1 cellular context compared by ENCODE assay signal in the genomic region with DNA sequence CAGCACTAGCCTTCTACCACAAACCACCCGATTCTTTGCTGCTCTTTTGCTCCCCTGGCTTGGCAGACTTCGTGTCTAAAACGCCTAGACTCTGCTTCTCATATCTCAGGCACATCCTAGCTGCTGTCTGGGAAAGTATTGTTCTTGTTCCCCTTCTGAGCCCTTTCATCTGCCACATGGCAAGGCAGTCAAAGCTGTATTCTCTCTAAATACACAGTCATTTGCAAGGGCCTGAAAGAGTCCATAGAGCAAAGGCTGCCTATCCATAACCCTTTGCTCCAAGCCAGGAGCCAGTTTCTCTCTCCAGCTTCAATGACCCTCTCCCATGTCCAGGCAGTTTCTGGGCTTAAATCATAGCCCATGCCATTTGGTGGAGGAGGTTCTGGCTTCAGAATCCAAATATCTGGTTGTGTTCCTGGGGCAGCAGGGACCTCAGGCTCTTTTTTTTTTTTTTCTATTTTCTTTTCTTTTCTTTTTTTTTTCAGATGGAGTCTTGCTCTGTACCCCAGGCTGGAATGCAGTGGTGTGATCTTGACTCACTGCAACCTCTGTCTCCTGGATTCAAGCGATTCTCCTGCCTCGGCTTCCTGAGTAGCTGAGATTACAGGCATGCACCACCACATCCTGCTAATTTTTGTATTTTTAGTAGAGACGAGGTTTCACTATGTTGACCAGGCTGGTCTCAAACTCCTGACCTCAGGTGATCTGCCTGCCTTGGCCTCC.
TF ChIP-seq lines count a peak whose summit lies in the region.

No MANE protein-coding gene starts in this region.

TF ChIP-seq in HepG2, 621 proteins besides CTCF, POLR2A, EP300 and RAD21 (continued from another document and continues in another):
- TF ChIP-seq, protein P1, sequence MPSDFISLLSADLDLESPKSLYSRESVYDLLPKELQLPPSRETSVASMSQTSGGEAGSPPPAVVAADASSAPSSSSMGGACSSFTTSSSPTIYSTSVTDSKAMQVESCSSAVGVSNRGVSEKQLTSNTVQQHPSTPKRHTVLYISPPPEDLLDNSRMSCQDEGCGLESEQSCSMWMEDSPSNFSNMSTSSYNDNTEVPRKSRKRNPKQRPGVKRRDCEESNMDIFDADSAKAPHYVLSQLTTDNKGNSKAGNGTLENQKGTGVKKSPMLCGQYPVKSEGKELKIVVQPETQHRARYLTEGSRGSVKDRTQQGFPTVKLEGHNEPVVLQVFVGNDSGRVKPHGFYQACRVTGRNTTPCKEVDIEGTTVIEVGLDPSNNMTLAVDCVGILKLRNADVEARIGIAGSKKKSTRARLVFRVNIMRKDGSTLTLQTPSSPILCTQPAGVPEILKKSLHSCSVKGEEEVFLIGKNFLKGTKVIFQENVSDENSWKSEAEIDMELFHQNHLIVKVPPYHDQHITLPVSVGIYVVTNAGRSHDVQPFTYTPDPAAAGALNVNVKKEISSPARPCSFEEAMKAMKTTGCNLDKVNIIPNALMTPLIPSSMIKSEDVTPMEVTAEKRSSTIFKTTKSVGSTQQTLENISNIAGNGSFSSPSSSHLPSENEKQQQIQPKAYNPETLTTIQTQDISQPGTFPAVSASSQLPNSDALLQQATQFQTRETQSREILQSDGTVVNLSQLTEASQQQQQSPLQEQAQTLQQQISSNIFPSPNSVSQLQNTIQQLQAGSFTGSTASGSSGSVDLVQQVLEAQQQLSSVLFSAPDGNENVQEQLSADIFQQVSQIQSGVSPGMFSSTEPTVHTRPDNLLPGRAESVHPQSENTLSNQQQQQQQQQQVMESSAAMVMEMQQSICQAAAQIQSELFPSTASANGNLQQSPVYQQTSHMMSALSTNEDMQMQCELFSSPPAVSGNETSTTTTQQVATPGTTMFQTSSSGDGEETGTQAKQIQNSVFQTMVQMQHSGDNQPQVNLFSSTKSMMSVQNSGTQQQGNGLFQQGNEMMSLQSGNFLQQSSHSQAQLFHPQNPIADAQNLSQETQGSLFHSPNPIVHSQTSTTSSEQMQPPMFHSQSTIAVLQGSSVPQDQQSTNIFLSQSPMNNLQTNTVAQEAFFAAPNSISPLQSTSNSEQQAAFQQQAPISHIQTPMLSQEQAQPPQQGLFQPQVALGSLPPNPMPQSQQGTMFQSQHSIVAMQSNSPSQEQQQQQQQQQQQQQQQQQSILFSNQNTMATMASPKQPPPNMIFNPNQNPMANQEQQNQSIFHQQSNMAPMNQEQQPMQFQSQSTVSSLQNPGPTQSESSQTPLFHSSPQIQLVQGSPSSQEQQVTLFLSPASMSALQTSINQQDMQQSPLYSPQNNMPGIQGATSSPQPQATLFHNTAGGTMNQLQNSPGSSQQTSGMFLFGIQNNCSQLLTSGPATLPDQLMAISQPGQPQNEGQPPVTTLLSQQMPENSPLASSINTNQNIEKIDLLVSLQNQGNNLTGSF (CRISPR knock-in tag; IDR thresholded peaks at IDR 0.05), result no peak
- TF ChIP-seq TP53 (CRISPR knock-in tag; conservative IDR thresholded peaks at IDR 0.05) (no peak), ISL2 (CRISPR knock-in tag; IDR thresholded peaks at IDR 0.05) (no peak), GATAD1 (CRISPR knock-in tag; IDR thresholded peaks at IDR 0.05) (no peak), XRCC5 (optimal IDR thresholded peaks at IDR 0.05; ENCODE audit: low read length) (peak; percentile 24), SOX13 (IDR thresholded peaks at IDR 0.05) (no peak), SOX13 (CRISPR knock-in tag; conservative IDR thresholded peaks at IDR 0.05 in 1 of 2, IDR thresholded peaks at IDR 0.05 in 1 of 2) (peak in 1 of 2 experiments; percentile 62; a peak in 2 of 4 replicates), GATAD2A (CRISPR knock-in tag; IDR thresholded peaks at IDR 0.05) (peak; percentile 43; the same call in 1 of the 2 replicates), ZNF251 (CRISPR knock-in tag; IDR thresholded peaks at IDR 0.05) (no peak), ZIK1 (CRISPR knock-in tag; IDR thresholded peaks at IDR 0.05; ENCODE audit: borderline replicate concordance, low read depth) (no peak), MEIS2 (CRISPR knock-in tag; IDR thresholded peaks at IDR 0.05) (no peak), MBD4 (IDR thresholded peaks at IDR 0.05; ENCODE audit: borderline replicate concordance, low read length) (no peak), ZSCAN21 (CRISPR knock-in tag; IDR thresholded peaks at IDR 0.05; ENCODE audit: borderline replicate concordance) (no peak), ZC3H13 (CRISPR knock-in tag; IDR thresholded peaks at IDR 0.05) (no peak), NRL (CRISPR knock-in tag; IDR thresholded peaks at IDR 0.05; ENCODE audit: borderline replicate concordance) (no peak), NFYC (CRISPR knock-in tag; IDR thresholded peaks at IDR 0.05) (no peak), ZNF616 (CRISPR knock-in tag; IDR thresholded peaks at IDR 0.05; ENCODE audit: low read depth) (no peak), RBAK (CRISPR knock-in tag; IDR thresholded peaks at IDR 0.05) (no peak), ZFP36L1 (CRISPR knock-in tag; IDR thresholded peaks at IDR 0.05) (no peak), GLI4 (CRISPR knock-in tag; IDR thresholded peaks at IDR 0.05; ENCODE audit: borderline replicate concordance) (no peak), ZBTB20 (CRISPR knock-in tag; IDR thresholded peaks at IDR 0.05; ENCODE audit: borderline replicate concordance, low read depth) (no peak), ZSCAN29 (CRISPR knock-in tag; conservative IDR thresholded peaks at IDR 0.05) (0 out of 2 replicates have a peak, but pooled peaks have one; percentile 27), JDP2 (CRISPR knock-in tag; IDR thresholded peaks at IDR 0.05; ENCODE audit: borderline replicate concordance) (no peak), PAX8 (CRISPR knock-in tag; IDR thresholded peaks at IDR 0.05; ENCODE audit: borderline replicate concordance) (no peak), WIZ (CRISPR knock-in tag; IDR thresholded peaks at IDR 0.05) (no peak), TMF1 (CRISPR knock-in tag; IDR thresholded peaks at IDR 0.05; ENCODE audit: low read depth) (no peak), RFX3 (CRISPR knock-in tag; IDR thresholded peaks at IDR 0.05) (no peak), HNRNPL (IDR thresholded peaks at IDR 0.05; ENCODE audit: low read depth, low read length) (no peak), ZNF460 (CRISPR knock-in tag; IDR thresholded peaks at IDR 0.05; ENCODE audit: borderline replicate concordance) (no peak), ZNF619 (CRISPR knock-in tag; IDR thresholded peaks at IDR 0.05) (no peak), KDM2A (CRISPR knock-in tag; IDR thresholded peaks at IDR 0.05; ENCODE audit: borderline replicate concordance, low read depth) (no peak), SMYD3 (CRISPR knock-in tag; IDR thresholded peaks at IDR 0.05) (no peak), ZNF282 (IDR thresholded peaks at IDR 0.05; ENCODE audit: partially characterized antibody) (no peak), MAFF (IDR thresholded peaks at IDR 0.05; ENCODE audit: low read depth, low read length) (no peak)
- TF ChIP-seq, protein P2, sequence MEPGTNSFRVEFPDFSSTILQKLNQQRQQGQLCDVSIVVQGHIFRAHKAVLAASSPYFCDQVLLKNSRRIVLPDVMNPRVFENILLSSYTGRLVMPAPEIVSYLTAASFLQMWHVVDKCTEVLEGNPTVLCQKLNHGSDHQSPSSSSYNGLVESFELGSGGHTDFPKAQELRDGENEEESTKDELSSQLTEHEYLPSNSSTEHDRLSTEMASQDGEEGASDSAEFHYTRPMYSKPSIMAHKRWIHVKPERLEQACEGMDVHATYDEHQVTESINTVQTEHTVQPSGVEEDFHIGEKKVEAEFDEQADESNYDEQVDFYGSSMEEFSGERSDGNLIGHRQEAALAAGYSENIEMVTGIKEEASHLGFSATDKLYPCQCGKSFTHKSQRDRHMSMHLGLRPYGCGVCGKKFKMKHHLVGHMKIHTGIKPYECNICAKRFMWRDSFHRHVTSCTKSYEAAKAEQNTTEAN (CRISPR knock-in tag; conservative IDR thresholded peaks at IDR 0.05), result no peak
- TF ChIP-seq, protein P3, sequence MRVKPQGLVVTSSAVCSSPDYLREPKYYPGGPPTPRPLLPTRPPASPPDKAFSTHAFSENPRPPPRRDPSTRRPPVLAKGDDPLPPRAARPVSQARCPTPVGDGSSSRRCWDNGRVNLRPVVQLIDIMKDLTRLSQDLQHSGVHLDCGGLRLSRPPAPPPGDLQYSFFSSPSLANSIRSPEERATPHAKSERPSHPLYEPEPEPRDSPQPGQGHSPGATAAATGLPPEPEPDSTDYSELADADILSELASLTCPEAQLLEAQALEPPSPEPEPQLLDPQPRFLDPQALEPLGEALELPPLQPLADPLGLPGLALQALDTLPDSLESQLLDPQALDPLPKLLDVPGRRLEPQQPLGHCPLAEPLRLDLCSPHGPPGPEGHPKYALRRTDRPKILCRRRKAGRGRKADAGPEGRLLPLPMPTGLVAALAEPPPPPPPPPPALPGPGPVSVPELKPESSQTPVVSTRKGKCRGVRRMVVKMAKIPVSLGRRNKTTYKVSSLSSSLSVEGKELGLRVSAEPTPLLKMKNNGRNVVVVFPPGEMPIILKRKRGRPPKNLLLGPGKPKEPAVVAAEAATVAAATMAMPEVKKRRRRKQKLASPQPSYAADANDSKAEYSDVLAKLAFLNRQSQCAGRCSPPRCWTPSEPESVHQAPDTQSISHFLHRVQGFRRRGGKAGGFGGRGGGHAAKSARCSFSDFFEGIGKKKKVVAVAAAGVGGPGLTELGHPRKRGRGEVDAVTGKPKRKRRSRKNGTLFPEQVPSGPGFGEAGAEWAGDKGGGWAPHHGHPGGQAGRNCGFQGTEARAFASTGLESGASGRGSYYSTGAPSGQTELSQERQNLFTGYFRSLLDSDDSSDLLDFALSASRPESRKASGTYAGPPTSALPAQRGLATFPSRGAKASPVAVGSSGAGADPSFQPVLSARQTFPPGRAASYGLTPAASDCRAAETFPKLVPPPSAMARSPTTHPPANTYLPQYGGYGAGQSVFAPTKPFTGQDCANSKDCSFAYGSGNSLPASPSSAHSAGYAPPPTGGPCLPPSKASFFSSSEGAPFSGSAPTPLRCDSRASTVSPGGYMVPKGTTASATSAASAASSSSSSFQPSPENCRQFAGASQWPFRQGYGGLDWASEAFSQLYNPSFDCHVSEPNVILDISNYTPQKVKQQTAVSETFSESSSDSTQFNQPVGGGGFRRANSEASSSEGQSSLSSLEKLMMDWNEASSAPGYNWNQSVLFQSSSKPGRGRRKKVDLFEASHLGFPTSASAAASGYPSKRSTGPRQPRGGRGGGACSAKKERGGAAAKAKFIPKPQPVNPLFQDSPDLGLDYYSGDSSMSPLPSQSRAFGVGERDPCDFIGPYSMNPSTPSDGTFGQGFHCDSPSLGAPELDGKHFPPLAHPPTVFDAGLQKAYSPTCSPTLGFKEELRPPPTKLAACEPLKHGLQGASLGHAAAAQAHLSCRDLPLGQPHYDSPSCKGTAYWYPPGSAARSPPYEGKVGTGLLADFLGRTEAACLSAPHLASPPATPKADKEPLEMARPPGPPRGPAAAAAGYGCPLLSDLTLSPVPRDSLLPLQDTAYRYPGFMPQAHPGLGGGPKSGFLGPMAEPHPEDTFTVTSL (CRISPR knock-in tag; IDR thresholded peaks at IDR 0.05; ENCODE audit: borderline replicate concordance), result no peak
- TF ChIP-seq, protein P4, sequence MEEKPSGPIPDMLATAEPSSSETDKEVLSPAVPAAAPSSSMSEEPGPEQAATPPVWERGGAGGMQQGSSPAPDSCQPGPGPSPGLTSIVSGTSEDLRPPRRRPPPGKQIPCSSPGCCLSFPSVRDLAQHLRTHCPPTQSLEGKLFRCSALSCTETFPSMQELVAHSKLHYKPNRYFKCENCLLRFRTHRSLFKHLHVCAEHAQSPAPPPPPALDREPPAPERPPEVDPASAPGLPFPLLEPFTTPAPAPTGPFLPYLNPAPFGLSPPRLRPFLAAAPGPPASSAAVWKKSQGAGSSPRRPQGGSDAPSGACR (CRISPR knock-in tag; IDR thresholded peaks at IDR 0.05), result no peak
- TF ChIP-seq, protein P5, sequence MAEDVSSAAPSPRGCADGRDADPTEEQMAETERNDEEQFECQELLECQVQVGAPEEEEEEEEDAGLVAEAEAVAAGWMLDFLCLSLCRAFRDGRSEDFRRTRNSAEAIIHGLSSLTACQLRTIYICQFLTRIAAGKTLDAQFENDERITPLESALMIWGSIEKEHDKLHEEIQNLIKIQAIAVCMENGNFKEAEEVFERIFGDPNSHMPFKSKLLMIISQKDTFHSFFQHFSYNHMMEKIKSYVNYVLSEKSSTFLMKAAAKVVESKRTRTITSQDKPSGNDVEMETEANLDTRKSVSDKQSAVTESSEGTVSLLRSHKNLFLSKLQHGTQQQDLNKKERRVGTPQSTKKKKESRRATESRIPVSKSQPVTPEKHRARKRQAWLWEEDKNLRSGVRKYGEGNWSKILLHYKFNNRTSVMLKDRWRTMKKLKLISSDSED (CRISPR knock-in tag; IDR thresholded peaks at IDR 0.05), result no peak
- TF ChIP-seq, protein P6, sequence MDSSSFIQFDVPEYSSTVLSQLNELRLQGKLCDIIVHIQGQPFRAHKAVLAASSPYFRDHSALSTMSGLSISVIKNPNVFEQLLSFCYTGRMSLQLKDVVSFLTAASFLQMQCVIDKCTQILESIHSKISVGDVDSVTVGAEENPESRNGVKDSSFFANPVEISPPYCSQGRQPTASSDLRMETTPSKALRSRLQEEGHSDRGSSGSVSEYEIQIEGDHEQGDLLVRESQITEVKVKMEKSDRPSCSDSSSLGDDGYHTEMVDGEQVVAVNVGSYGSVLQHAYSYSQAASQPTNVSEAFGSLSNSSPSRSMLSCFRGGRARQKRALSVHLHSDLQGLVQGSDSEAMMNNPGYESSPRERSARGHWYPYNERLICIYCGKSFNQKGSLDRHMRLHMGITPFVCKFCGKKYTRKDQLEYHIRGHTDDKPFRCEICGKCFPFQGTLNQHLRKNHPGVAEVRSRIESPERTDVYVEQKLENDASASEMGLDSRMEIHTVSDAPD (CRISPR knock-in tag; IDR thresholded peaks at IDR 0.05), result peak; percentile 64; the same call in 1 of the 2 replicates
- TF ChIP-seq, protein P7, sequence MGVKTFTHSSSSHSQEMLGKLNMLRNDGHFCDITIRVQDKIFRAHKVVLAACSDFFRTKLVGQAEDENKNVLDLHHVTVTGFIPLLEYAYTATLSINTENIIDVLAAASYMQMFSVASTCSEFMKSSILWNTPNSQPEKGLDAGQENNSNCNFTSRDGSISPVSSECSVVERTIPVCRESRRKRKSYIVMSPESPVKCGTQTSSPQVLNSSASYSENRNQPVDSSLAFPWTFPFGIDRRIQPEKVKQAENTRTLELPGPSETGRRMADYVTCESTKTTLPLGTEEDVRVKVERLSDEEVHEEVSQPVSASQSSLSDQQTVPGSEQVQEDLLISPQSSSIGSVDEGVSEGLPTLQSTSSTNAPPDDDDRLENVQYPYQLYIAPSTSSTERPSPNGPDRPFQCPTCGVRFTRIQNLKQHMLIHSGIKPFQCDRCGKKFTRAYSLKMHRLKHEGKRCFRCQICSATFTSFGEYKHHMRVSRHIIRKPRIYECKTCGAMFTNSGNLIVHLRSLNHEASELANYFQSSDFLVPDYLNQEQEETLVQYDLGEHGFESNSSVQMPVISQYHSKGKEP (CRISPR knock-in tag; IDR thresholded peaks at IDR 0.05), result no peak
- TF ChIP-seq, protein P8, sequence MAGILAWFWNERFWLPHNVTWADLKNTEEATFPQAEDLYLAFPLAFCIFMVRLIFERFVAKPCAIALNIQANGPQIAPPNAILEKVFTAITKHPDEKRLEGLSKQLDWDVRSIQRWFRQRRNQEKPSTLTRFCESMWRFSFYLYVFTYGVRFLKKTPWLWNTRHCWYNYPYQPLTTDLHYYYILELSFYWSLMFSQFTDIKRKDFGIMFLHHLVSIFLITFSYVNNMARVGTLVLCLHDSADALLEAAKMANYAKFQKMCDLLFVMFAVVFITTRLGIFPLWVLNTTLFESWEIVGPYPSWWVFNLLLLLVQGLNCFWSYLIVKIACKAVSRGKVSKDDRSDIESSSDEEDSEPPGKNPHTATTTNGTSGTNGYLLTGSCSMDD (CRISPR knock-in tag; IDR thresholded peaks at IDR 0.05), result no peak
- TF ChIP-seq, protein P9, sequence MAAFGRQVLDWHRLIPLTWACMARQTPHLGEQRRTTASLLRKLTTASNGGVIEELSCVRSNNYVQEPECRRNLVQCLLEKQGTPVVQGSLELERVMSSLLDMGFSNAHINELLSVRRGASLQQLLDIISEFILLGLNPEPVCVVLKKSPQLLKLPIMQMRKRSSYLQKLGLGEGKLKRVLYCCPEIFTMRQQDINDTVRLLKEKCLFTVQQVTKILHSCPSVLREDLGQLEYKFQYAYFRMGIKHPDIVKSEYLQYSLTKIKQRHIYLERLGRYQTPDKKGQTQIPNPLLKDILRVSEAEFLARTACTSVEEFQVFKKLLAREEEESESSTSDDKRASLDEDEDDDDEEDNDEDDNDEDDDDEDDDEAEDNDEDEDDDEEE (CRISPR knock-in tag; IDR thresholded peaks at IDR 0.05), result no peak
